12 cellular contexts compared by ENCODE assay signal in genomic region chr10:55627526-55628170, GRCh38.
DNase-seq lines count a peak whose midpoint lies in the region; ATAC-seq, FAIRE-seq and TF ChIP-seq lines count a peak whose summit lies in the region.
"Had no signal": no experiment of that assay in that cellular context is flagged by ENCODE, and none has a peak within 500 bp of the region (broad histone marks: within the 10 kb centered on the region; RNA-seq: fewer than 3 reads in every experiment).

No MANE protein-coding gene starts in this region.

- TF ChIP-seq POLR2A in A549 (IDR thresholded peaks at IDR 0.05; ENCODE audit: low read length): no peak

- H2BK12ac ChIP-seq in neuronal stem cell (ENCODE audit: low read length): no peak overlapping the region

- H4K20me1 ChIP-seq in SK-N-SH (ENCODE audit: insufficient read depth): no peaks in the 10 kb centered on the region

- no peak overlapping the region for H3K27ac ChIP-seq in A549
- H3K27ac ChIP-seq in SK-N-SH (ENCODE audit: low read depth in 2 of 2, low read length in 1 of 2): peak overlapping the region in 1 of 2 experiments; percentile 76; a peak in 2 of 4 replicates
- no peak overlapping the region for H3K27ac ChIP-seq in right atrium auricular region
- no peak overlapping the region for H3K27ac ChIP-seq in neuronal stem cell (replicated peaks; ENCODE audit: low read length)
- H3K27ac ChIP-seq: thoracic aorta had no signal

- H2AK5ac ChIP-seq in neuronal stem cell (ENCODE audit: low read depth, low read length): no peak overlapping the region

- no peak overlapping the region for H3K14ac ChIP-seq in neuronal stem cell (ENCODE audit: low read length)

- WGBS in A549 (ENCODE audit: missing lambda C conversion rate): 12% methylated on average over 28 of the region's 28 CpGs
- WGBS in SK-N-SH (ENCODE audit: low lambda C conversion rate): 3% methylated on average over 23 of the region's 28 CpGs
- no CpG with 5 or more reads among the region's 28 CpGs for WGBS in neuronal stem cell (ENCODE audit: extremely low coverage in 2 of 2, insufficient read length in 2 of 2, insufficient replicate concordance in 1 of 2), 2 donors

- TF ChIP-seq RAD21 in A549 (conservative IDR thresholded peaks at IDR 0.05 in 1 of 2, IDR thresholded peaks at IDR 0.05 in 1 of 2) (no peak), SK-N-SH (IDR thresholded peaks at IDR 0.05; ENCODE audit: low read length) (0 out of 2 replicates have a peak, but pooled peaks have one; percentile 0)

- no peaks in the 10 kb centered on the region for H3K9me3 ChIP-seq in A549
- H3K9me3 ChIP-seq in SK-N-SH: no peaks in the 10 kb centered on the region
- no peaks in the 10 kb centered on the region for H3K9me3 ChIP-seq in right atrium auricular region
- H3K9me3 ChIP-seq in neuronal stem cell (replicated peaks in 1 of 2; ENCODE audit: control insufficient read depth in 2 of 2, insufficient read depth in 1 of 2, low read depth in 1 of 2, low read length in 2 of 2): no peaks in the 10 kb centered on the region
- no peaks in the 10 kb centered on the region for H3K9me3 ChIP-seq in T-helper 17 cell (ENCODE audit: control insufficient read depth, low read length, poor library complexity, severe bottlenecking)
- H3K9me3 ChIP-seq: thoracic aorta had no signal

- H3F3A ChIP-seq in SK-N-SH (replicated peaks; ENCODE audit: insufficient read depth): no peaks in the 10 kb centered on the region

- TF ChIP-seq EP300 in A549 (IDR thresholded peaks at IDR 0.05) (no peak), SK-N-SH (IDR thresholded peaks at IDR 0.05; ENCODE audit: borderline replicate concordance in 1 of 2, low read depth in 1 of 2, low read length in 1 of 2) (no peak)

- H3K27ac Mint-ChIP-seq in T-helper 17 cell: no peak overlapping the region
- H3K27ac Mint-ChIP-seq: activated T-helper 1 cell treated with anti-CD3 and anti-CD28 coated beads, Interleukin-12 subunit alpha, Interleukin-12 subunit beta, Interleukin-2, Interleukin-4 antibody, amounts not matched to agents 30 ng/mL and 10 ng/mL and 1 ng/mL, durations not matched to agents 14 hours and 24 hours and 36 hours had no signal

- H3K79me2 ChIP-seq in SK-N-SH (ENCODE audit: insufficient read depth): no peaks in the 10 kb centered on the region

- no peaks in the 10 kb centered on the region for H3K36me3 ChIP-seq in SK-N-SH (replicated peaks in 1 of 2; ENCODE audit: control insufficient read depth in 1 of 2, insufficient read depth in 2 of 2, low read length in 1 of 2)
- H3K36me3 ChIP-seq in right atrium auricular region: no peaks in the 10 kb centered on the region
- H3K36me3 ChIP-seq in neuronal stem cell (replicated peaks in 1 of 2; ENCODE audit: control insufficient read depth in 2 of 2, insufficient read depth in 2 of 2, low read length in 2 of 2): no peaks in the 10 kb centered on the region
- H3K36me3 ChIP-seq: thoracic aorta had no signal

- no peak for DNase-seq in A549 (ENCODE audit: low read depth in 1 of 2, low spot score in 1 of 2)
- DNase-seq in SK-N-SH: peak; percentile 52
- DNase-seq in right atrium auricular region (ENCODE audit: low spot score): no peak
- DNase-seq in neuronal stem cell (ENCODE audit: low spot score): peak; percentile 32
- DNase-seq in T-helper 17 cell: no peak
- DNase-seq in activated CD4-positive, CD25-positive, alpha-beta regulatory T cell treated with anti-CD3 and anti-CD28 coated beads, Interleukin-2, amount 50 U/mL, for 72 hours: no peak
- DNase-seq in NCI-H2227 treated with DMSO at 0.1 percent for 48 hours (lab: John Stamatoyannopoulos, UW): no peak
- DNase-seq in activated naive CD4-positive, alpha-beta T cell treated with anti-CD3 and anti-CD28 coated beads, Interleukin-2, amount 50 U/mL, for 16 hours: no peak
- DNase-seq: activated CD4-positive, alpha-beta T cell treated with anti-CD3 and anti-CD28 coated beads for 48 hours; NCI-H1092 had no signal

- H3K27me3 ChIP-seq in SK-N-SH (ENCODE audit: insufficient read depth) (peaks cover 8% of the 10 kb centered on the region), right atrium auricular region (no peaks in the 10 kb centered on the region), neuronal stem cell (ENCODE audit: control insufficient read depth in 3 of 3, insufficient read depth in 3 of 3, low read depth in 1 of 3, low read length in 3 of 3) (peaks cover 0 to 27% (median 13%) of the 10 kb centered on the region in 3 experiments)

- H2BK15ac ChIP-seq in neuronal stem cell (ENCODE audit: low read length): peak overlapping the region; percentile 9

- POLR2A ChIA-PET in A549 (lab: Yijun Ruan, JAX): no interaction called here
- POLR2A ChIA-PET in SK-N-SH (lab: Yijun Ruan, JAX): interaction anchor here (0.6 kb wide), 1 partner anchor 198 kb away, joined by 3 read pairs; no protein-coding TSS in a partner anchor

- no peak for TF ChIP-seq CTCF in A549 (IDR thresholded peaks at IDR 0.05)
- no peak for TF ChIP-seq CTCF in SK-N-SH (IDR thresholded peaks at IDR 0.05)
- no peak for TF ChIP-seq CTCF in right atrium auricular region (IDR thresholded peaks at IDR 0.05)

- ATAC-seq in A549: no peak
- ATAC-seq in T-helper 17 cell: no peak

- CTCF ChIA-PET in A549 (lab: Yijun Ruan, JAX) (no interaction called here), SK-N-SH (lab: Yijun Ruan, JAX) (interaction anchor here (0.6 to 6.1 kb wide), 19 partner anchors 8 to 1629 kb away, joined by 3 to 53 read pairs (median 4); no protein-coding TSS in a partner anchor)

- H3K4ac ChIP-seq in neuronal stem cell (ENCODE audit: low read length): no peak overlapping the region

- 0 out of 3 replicates have a peak overlapping the region, but pooled peaks have one; percentile 30 for H3K4me3 ChIP-seq in A549
- H3K4me3 ChIP-seq in SK-N-SH (ENCODE audit: low read depth in 2 of 2, low read length in 1 of 2): peak overlapping the region in 1 of 2 experiments; percentile 41; a peak in 3 of 4 replicates
- H3K4me3 ChIP-seq in right atrium auricular region: peak overlapping the region; percentile 11 to 19
- peak overlapping the region; percentile 52 to 83 for H3K4me3 ChIP-seq in neuronal stem cell (ENCODE audit: low read length in 2 of 2)
- H3K4me3 ChIP-seq: thoracic aorta had no signal

- H3K18ac ChIP-seq in neuronal stem cell (ENCODE audit: low read length): no peak overlapping the region

- H2BK120ac ChIP-seq in neuronal stem cell (ENCODE audit: low read depth, low read length): no peak overlapping the region

- H3K27me3 Mint-ChIP-seq in T-helper 17 cell: peaks cover 11% of the 10 kb centered on the region

- H2AFZ ChIP-seq in SK-N-SH (ENCODE audit: low read depth): no peak overlapping the region
- H2AFZ ChIP-seq in neuronal stem cell (ENCODE audit: low read length): peak overlapping the region; percentile 95

- no peak overlapping the region for H2BK5ac ChIP-seq in neuronal stem cell (ENCODE audit: low read length)

- no peak overlapping the region for H3K23ac ChIP-seq in neuronal stem cell (ENCODE audit: low read depth, low read length, poor library complexity)

- no peaks in the 10 kb centered on the region for H3K79me1 ChIP-seq in neuronal stem cell (ENCODE audit: low read depth, low read length)

- no peak for FAIRE-seq in A549 (lab: Jason Lieb, UNC)

- peaks cover 3% of the 10 kb centered on the region for H3K36me3 Mint-ChIP-seq in T-helper 17 cell (ENCODE audit: low read depth)

- H3K4me1 ChIP-seq in A549: peaks cover 11% of the 10 kb centered on the region; the same call in 1 of the 3 replicates
- peaks cover 0 to 7% of the 10 kb centered on the region in 2 experiments; a peak in 2 of 4 replicates for H3K4me1 ChIP-seq in SK-N-SH (ENCODE audit: control insufficient read depth in 1 of 2, insufficient read depth in 2 of 2, low read depth in 1 of 2, low read length in 1 of 2)
- peaks cover 0 to 24% of the 10 kb centered on the region in 2 donors for H3K4me1 ChIP-seq in right atrium auricular region
- H3K4me1 ChIP-seq in neuronal stem cell (ENCODE audit: control insufficient read depth in 2 of 2, insufficient read depth in 1 of 2, low read depth in 1 of 2, low read length in 2 of 2): peaks cover 2 to 7% of the 10 kb centered on the region in 2 donors

- no peak overlapping the region for H4K91ac ChIP-seq in neuronal stem cell (ENCODE audit: low read depth, low read length, poor library complexity)

- H3K9me2 ChIP-seq in SK-N-SH: no peaks in the 10 kb centered on the region

- no peaks in the 10 kb centered on the region for H3K4me1 Mint-ChIP-seq in T-helper 17 cell

- no peak overlapping the region for H3K4me3 Mint-ChIP-seq in T-helper 17 cell
- H3K4me3 Mint-ChIP-seq: activated T-helper 1 cell treated with anti-CD3 and anti-CD28 coated beads, Interleukin-12 subunit alpha, Interleukin-12 subunit beta, Interleukin-2, Interleukin-4 antibody, amounts not matched to agents 30 ng/mL and 10 ng/mL and 1 ng/mL, durations not matched to agents 14 hours and 24 hours and 36 hours had no signal

- H3K4me2 ChIP-seq in A549 (peak overlapping the region; percentile 68), SK-N-SH (peak overlapping the region; percentile 66), neuronal stem cell (ENCODE audit: insufficient read depth, low read length, poor library complexity, severe bottlenecking) (peak overlapping the region; percentile 93)

- no peak overlapping the region for H4K8ac ChIP-seq in neuronal stem cell (ENCODE audit: low read depth, low read length)

- H3K9ac ChIP-seq in SK-N-SH (no peak overlapping the region), neuronal stem cell (ENCODE audit: low read depth, low read length, poor library complexity) (peak overlapping the region; percentile 60)

TF ChIP-seq in A549, 52 proteins besides CTCF, POLR2A, EP300 and RAD21 (continues in another document):
- TF ChIP-seq HDAC2 (IDR thresholded peaks at IDR 0.05) (no peak), RCOR1 (IDR thresholded peaks at IDR 0.05; ENCODE audit: low read depth, low read length) (no peak), MYC (IDR thresholded peaks at IDR 0.05; ENCODE audit: borderline replicate concordance, low read length) (no peak), EHMT2 (IDR thresholded peaks at IDR 0.05; ENCODE audit: low read depth) (no peak), FOSB (CRISPR knock-in tag; IDR thresholded peaks at IDR 0.05) (no peak), SMC3 (IDR thresholded peaks at IDR 0.05) (no peak)

TF ChIP-seq in SK-N-SH, 30 proteins besides CTCF, POLR2A, EP300 and RAD21:
- TF ChIP-seq GATA2 (CRISPR knock-in tag; IDR thresholded peaks at IDR 0.05) (peak; percentile 33; the same call in 1 of the 2 replicates), POLR2AphosphoS5 (IDR thresholded peaks at IDR 0.05; ENCODE audit: low read depth, low read length) (no peak)

Comparison
In these comparisons a context has a peak if more than half of its experiments do, and no peak if none do; other contexts are left out.
1. DNase-seq: peak in SK-N-SH (single experiment) and neuronal stem cell (single experiment); none in A549 (0 of 2), right atrium auricular region (single experiment), T-helper 17 cell (0 of 3), activated CD4-positive, CD25-positive, alpha-beta regulatory T cell treated with anti-CD3 and anti-CD28 coated beads, Interleukin-2, amount 50 U/mL, for 72 hours (single experiment), NCI-H2227 treated with DMSO at 0.1 percent for 48 hours (single experiment) and activated naive CD4-positive, alpha-beta T cell treated with anti-CD3 and anti-CD28 coated beads, Interleukin-2, amount 50 U/mL, for 16 hours (single experiment).
2. Of the 12 proteins assayed by ChIP-seq in both A549 and SK-N-SH: peak only in A549: none; only in SK-N-SH: RAD21; in both: none; in neither: 11.
3. Peak in every context shown above with its lines, with median percentiles within 50 percentile points of each other: H3K4me2 ChIP-seq.